In genomic region chr7:139224219-139224618, GRCh38 we compare ENCODE assay signal across 35 cellular contexts.
"Had no signal": no experiment of that assay in that cellular context is flagged by ENCODE, and none has a peak within 500 bp of the region (broad histone marks: within the 10 kb centered on the region; RNA-seq: fewer than 3 reads in every experiment).

No MANE protein-coding gene starts in this region.

- H3K27me3 ChIP-seq: MG63 had no signal

- H3K4me3 ChIP-seq: MG63 had no signal

- H3K36me3 ChIP-seq: MG63 had no signal

- DNase-seq: Karpas-422, Kasumi-1, MG63, MM.1S, MV-4-11, NCI-H1048, NCI-H1092, NCI-H1092 treated with DMSO at 0.1 percent for 48 hours, NCI-H1105, NCI-H1105 treated with DMSO at 0.1 percent for 48 hours, NCI-H1417, NCI-H1417 treated with DMSO at 0.1 percent for 48 hours, NCI-H1436, NCI-H1436 treated with DMSO at 0.1 percent for 48 hours, NCI-H146, NCI-H1694, NCI-H1694 treated with DMSO at 0.1 percent for 48 hours, NCI-H187, NCI-H187 treated with DMSO at 0.1 percent for 48 hours, NCI-H1930, NCI-H2029, NCI-H2029 treated with DMSO at 0.1 percent for 48 hours, NCI-H2081, NCI-H2081 treated with DMSO at 0.1 percent for 48 hours, NCI-H2107, NCI-H2171, NCI-H2171 treated with DMSO at 0.1 percent for 48 hours, NCI-H2227 treated with DMSO at 0.1 percent for 48 hours, NCI-H226, NCI-H345, NCI-H446, NCI-H446 treated with DMSO at 0.1 percent for 48 hours, NCI-H510A, NCI-H510A treated with DMSO at 0.1 percent for 48 hours, NCI-H524 had no signal

- H3K9me3 ChIP-seq: MG63 had no signal
